In the genomic region with DNA sequence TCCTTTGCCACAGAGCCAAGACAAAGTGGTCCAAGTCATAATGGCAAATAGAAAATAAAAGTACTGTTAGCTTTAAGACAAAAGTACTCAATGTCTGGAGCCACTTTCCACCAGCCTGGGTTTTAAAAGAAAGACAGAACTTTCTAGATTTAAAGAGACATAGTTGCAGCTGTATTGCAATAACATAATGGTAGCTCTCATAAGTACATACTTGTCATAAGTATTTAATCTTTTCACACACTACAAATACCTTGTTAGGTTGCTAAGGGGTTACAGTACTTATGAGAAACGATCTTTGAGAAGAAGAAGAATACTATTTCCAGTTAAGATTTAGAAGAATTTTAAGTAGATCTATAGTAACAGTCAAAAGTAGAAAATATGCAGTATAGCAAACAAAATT, we compare ENCODE assay signal across 32 cellular contexts. TPM values are rescaled to one million over a fixed set of nuclear protein-coding genes. Genes with fewer than 3 reads are reported as not detected.
DNase-seq lines count a peak whose midpoint lies in the region; ATAC-seq, FAIRE-seq and TF ChIP-seq lines count a peak whose summit lies in the region.
"Had no signal": no experiment of that assay in that cellular context is flagged by ENCODE, and none has a peak within 500 bp of the region (broad histone marks: within the 10 kb centered on the region; RNA-seq: fewer than 3 reads in every experiment).

No MANE protein-coding gene starts in this region.

- CTCF ChIA-PET in WTC11 (lab: Charles Lee) = no interaction called here

- DNase-seq in D721Med (ENCODE audit: insufficient read length, low spot score) = no peak
- DNase-seq in WTC11 (ENCODE audit: low spot score) = no peak
- no peak for DNase-seq in left lobe of liver (ENCODE audit: low spot score)
- no peak for DNase-seq in aorta
- DNase-seq in ureter (ENCODE audit: low spot score) = no peak
- DNase-seq in middle frontal gyrus (ENCODE audit: extremely low spot score, low spot score) = no peak
- DNase-seq: 8988T, ACHN, Calu3, DMS153, DND-41, GM23248, H9, KBM-7, NCI-H1105 treated with DMSO at 0.1 percent for 48 hours, NCI-H146, NCI-H1930, NCI-H2107, NCI-H446 treated with DMSO at 0.1 percent for 48 hours, NCI-H526 treated with DMSO at 0.1 percent for 48 hours, SHP77 had no signal

- H3K9me3 ChIP-seq in neuron (ENCODE audit: low read length) (no peaks in the 10 kb centered on the region), aorta (ENCODE audit: control insufficient read depth, low read length) (no peaks in the 10 kb centered on the region)

- peak; percentile 56 for FAIRE-seq in D721Med (lab: Jason Lieb, UNC)
- FAIRE-seq: GM12892 had no signal

- H3K27ac Mint-ChIP-seq in WTC11 = peak overlapping the region; percentile 38; the same call in 1 of the 2 replicates
- H3K27ac Mint-ChIP-seq: H9 had no signal

- no peak overlapping the region for H3K4me3 Mint-ChIP-seq in WTC11
- H3K4me3 Mint-ChIP-seq: H9 had no signal

- H2AFZ ChIP-seq in neuron (ENCODE audit: low read depth, low read length) = peak overlapping the region; percentile 77
- H2AFZ ChIP-seq: GM23248 had no signal

- no peak overlapping the region for H3K27ac ChIP-seq in aorta (ENCODE audit: low read depth in 1 of 2, low read length in 2 of 2)
- H3K27ac ChIP-seq: GM23248, RWPE1 had no signal

- intact Hi-C loops in aorta (cut with DNase I) = no loop called here

- H3K27me3 ChIP-seq in neuron (ENCODE audit: insufficient read depth, low read length) = no peaks in the 10 kb centered on the region
- H3K27me3 ChIP-seq in aorta (ENCODE audit: control insufficient read depth in 1 of 2, insufficient read depth in 2 of 2, low read length in 1 of 2) = no peaks in the 10 kb centered on the region

- H3K4me1 Mint-ChIP-seq in WTC11 = peaks cover 19% of the 10 kb centered on the region

- no peak for TF ChIP-seq CTCF in D721Med (IDR thresholded peaks at IDR 0.05; ENCODE audit: insufficient read depth, missing control alignments)
- TF ChIP-seq CTCF in WTC11 (IDR thresholded peaks at IDR 0.05) = no peak

- POLR2A ChIA-PET in WTC11 (lab: Charles Lee) = no interaction called here

- H3K36me3 ChIP-seq in neuron (ENCODE audit: insufficient read depth, low read length) (no peaks in the 10 kb centered on the region), aorta (ENCODE audit: control insufficient read depth in 1 of 2, insufficient read depth in 2 of 2, low read length in 1 of 2) (no peaks in the 10 kb centered on the region)

- WGBS in aorta, 2 donors = 12 to 17% methylated on average over 1 of the region's 1 CpG

- H3K9me3 Mint-ChIP-seq in WTC11 = no peaks in the 10 kb centered on the region

- H3K36me3 Mint-ChIP-seq in WTC11 = no peaks in the 10 kb centered on the region

- peaks cover 7% of the 10 kb centered on the region for H3K4me1 ChIP-seq in neuron (ENCODE audit: insufficient read depth, low read length)
- H3K4me1 ChIP-seq in aorta (ENCODE audit: control insufficient read depth in 1 of 2, insufficient read depth in 2 of 2, low read length in 2 of 2) = no peaks in the 10 kb centered on the region

- no peak overlapping the region for H3K4me3 ChIP-seq in neuron (ENCODE audit: low read length)
- no peak overlapping the region for H3K4me3 ChIP-seq in aorta (ENCODE audit: low read length in 2 of 2)
- H3K4me3 ChIP-seq: GM23248 had no signal

- H3K27me3 Mint-ChIP-seq in WTC11 (ENCODE audit: low read depth) = no peaks in the 10 kb centered on the region

- ATAC-seq in WTC11 (no peak), left lobe of liver (peak; percentile 13), aorta (ENCODE audit: low FRiP score) (no peak), GM21717 (IDR thresholded peaks at IDR 0.05; ENCODE audit: unreplicated experiment) (no peak)
- ATAC-seq: Panc1 had no signal

TF ChIP-seq in WTC11, 78 proteins besides CTCF, POLR2A, EP300 and RAD21:
- no peak for TF ChIP-seq NFYB (CRISPR knock-in tag; conservative IDR thresholded peaks at IDR 0.05; ENCODE audit: low read depth)
- TF ChIP-seq NR2C2 (CRISPR knock-in tag; IDR thresholded peaks at IDR 0.05) = no peak
- no peak for TF ChIP-seq ESRRA (CRISPR knock-in tag; IDR thresholded peaks at IDR 0.05; ENCODE audit: borderline replicate concordance)

RNA-seq across cellular contexts. Expression of gene AQP4, which starts 28.9 kb away (rescaled TPM):
- total RNA-seq in WTC11 (2021) (2.8 to 4.5 TPM (median 3.7 TPM) in 3 replicates), left lobe of liver (0.45 TPM), aorta (under 1 TPM in 1 of 2 donors, not detected in 1; 0.30 TPM), ureter (0.23 TPM)
- under 1 TPM in 1 of 2 donors, not detected in 1; 0.28 TPM for polyA plus RNA-seq in aorta
- total RNA-seq: GM23248, HT1080, LHCN-M2, MCF 10A, OCI-LY7, SK-MEL-5 had no signal
- polyA plus RNA-seq: BJ, GM23248 had no signal
